In genomic region chr3:37543692-37544091, GRCh38 we compare ENCODE assay signal across 1 cellular context.
TF ChIP-seq lines count a peak whose summit lies in the region.

No MANE protein-coding gene starts in this region.

TF ChIP-seq in K562, 482 proteins besides CTCF, POLR2A, EP300 and RAD21 (continued from another document):
- TF ChIP-seq, protein P1, sequence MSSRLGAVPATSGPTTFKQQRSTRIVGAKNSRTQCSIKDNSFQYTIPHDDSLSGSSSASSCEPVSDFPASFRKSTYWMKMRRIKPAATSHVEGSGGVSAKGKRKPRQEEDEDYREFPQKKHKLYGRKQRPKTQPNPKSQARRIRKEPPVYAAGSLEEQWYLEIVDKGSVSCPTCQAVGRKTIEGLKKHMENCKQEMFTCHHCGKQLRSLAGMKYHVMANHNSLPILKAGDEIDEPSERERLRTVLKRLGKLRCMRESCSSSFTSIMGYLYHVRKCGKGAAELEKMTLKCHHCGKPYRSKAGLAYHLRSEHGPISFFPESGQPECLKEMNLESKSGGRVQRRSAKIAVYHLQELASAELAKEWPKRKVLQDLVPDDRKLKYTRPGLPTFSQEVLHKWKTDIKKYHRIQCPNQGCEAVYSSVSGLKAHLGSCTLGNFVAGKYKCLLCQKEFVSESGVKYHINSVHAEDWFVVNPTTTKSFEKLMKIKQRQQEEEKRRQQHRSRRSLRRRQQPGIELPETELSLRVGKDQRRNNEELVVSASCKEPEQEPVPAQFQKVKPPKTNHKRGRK (tag; IDR thresholded peaks at IDR 0.05): no peak
- no peak for TF ChIP-seq HINFP (tag; conservative IDR thresholded peaks at IDR 0.05; ENCODE audit: low read depth)
